In the genomic region with DNA sequence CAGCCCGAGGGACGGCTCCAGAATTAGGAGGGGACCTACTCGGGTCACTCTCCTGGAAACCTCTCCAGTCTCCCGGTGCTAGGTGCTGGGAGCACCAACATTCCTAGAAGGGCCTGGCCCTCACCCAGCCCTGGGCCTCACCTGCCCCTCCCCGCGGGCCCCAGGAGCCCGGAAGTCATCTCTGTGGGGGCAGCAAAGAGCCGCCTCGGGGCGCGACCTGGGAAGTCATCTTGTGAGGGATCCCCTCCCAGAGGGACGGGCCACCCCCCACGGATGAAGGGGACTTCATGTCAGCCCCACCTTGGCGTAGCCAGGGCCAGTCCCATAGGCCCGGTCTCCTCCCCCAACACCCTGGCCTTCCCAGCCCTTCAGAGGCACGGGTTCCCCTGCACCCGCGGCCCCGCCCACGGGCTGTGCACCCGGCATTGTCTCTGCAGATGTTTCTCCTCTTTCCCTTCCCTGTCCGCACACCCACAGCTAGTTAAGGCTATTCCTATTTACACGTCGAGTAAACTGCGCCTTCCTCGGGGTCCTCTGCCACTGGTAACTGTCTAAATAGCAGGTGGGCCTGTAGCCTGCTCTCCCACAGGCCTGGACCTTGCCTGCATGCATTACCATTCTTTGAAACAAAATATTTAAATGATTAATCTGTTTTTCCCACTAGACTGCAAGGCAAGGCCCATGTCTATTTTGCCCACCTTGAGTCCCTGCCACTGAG, we compare ENCODE assay signal across 8 cellular contexts. TPM values are rescaled to one million over a fixed set of nuclear protein-coding genes. Genes with fewer than 3 reads are reported as not detected.
DNase-seq lines count a peak whose midpoint lies in the region; ATAC-seq, FAIRE-seq and TF ChIP-seq lines count a peak whose summit lies in the region.

No MANE protein-coding gene starts in this region.

- peaks cover 47% of the 10 kb centered on the region for H3K36me3 Mint-ChIP-seq in Calu3 (ENCODE audit: insufficient read depth, unreplicated experiment)

- H3K27ac ChIP-seq in SK-N-MC (no peak overlapping the region), brain microvascular endothelial cell (no peak overlapping the region), kidney (ENCODE audit: low read depth in 2 of 2, low read length in 2 of 2) (peak overlapping the region; percentile 86 to 90)

- no peaks in the 10 kb centered on the region for H3K9me3 ChIP-seq in SK-N-MC (ENCODE audit: low read depth, low read length)
- no peaks in the 10 kb centered on the region for H3K9me3 ChIP-seq in kidney (ENCODE audit: control insufficient read depth in 1 of 2, low read length in 2 of 2)

- in situ Hi-C loops in brain microvascular endothelial cell (cut with HindIII; ENCODE audit: low pct_ligation_motif_present, low sequenced_read_pairs), result no loop called here

- H3K4me1 ChIP-seq in kidney (ENCODE audit: control insufficient read depth in 1 of 2, insufficient read depth in 1 of 2, low read depth in 1 of 2, low read length in 2 of 2), result peaks cover 0 to 7% of the 10 kb centered on the region in 2 donors

- H3K9ac ChIP-seq in SK-N-MC (ENCODE audit: insufficient read length) (peak overlapping the region; percentile 47), kidney (ENCODE audit: low read length in 2 of 2) (peak overlapping the region in 1 of 2 donors; percentile 75)

- H3K36me3 ChIP-seq in SK-N-MC (ENCODE audit: insufficient read depth, low read length) (no peaks in the 10 kb centered on the region), brain microvascular endothelial cell (replicated peaks) (no peaks in the 10 kb centered on the region), kidney (ENCODE audit: control insufficient read depth in 1 of 2, insufficient read depth in 2 of 2, low read length in 2 of 2) (no peaks in the 10 kb centered on the region)

- peaks cover 35% of the 10 kb centered on the region for H3K4me1 Mint-ChIP-seq in Calu3 (ENCODE audit: low read depth, unreplicated experiment)

- H3K27me3 Mint-ChIP-seq in Calu3 (ENCODE audit: unreplicated experiment), result no peaks in the 10 kb centered on the region

- DNase-seq in Calu3, result peak; percentile 36
- DNase-seq in SK-N-MC (ENCODE audit: low read depth, low spot score), result no peak
- no peak for DNase-seq in brain microvascular endothelial cell
- DNase-seq in kidney, result peak; percentile 90
- DNase-seq in stimulated activated CD4-positive, alpha-beta T cell treated with anti-CD3 and anti-CD28 coated beads, Interleukin-4, amount 100 ng/mL, for 24 hours, result peak; percentile 52
- DNase-seq in GM19238 (ENCODE audit: insufficient read length, low spot score), result no peak

- CTCF ChIA-PET in Calu3 (lab: Charles Lee), result interaction anchor here (1.2 kb wide), 1 partner anchor 32 kb away, joined by 4 read pairs; no protein-coding TSS in a partner anchor

- no TSS peak for BruUV-seq in Calu3 (replicated peaks; lab: Mats Ljungman, UMichigan)

- H3K9me3 Mint-ChIP-seq in Calu3 (ENCODE audit: low read depth, unreplicated experiment), result no peaks in the 10 kb centered on the region

- ATAC-seq in GM19395 (IDR thresholded peaks at IDR 0.05; ENCODE audit: unreplicated experiment) (peak; percentile 47), HG03439 (IDR thresholded peaks at IDR 0.05; ENCODE audit: unreplicated experiment) (peak; percentile 25)

- intact Hi-C loops in Calu3 (cut with micrococcal nuclease; ENCODE audit: unreplicated experiment), result loop anchor here (5.0 kb wide), 1 partner anchor 40 kb away; a partner anchor contains a TSS
- intact Hi-C loops in kidney (cut with DNase I), result no loop called here

- H3K27ac Mint-ChIP-seq in Calu3 (ENCODE audit: unreplicated experiment), result peak overlapping the region; percentile 70

- no peaks in the 10 kb centered on the region for H3K27me3 ChIP-seq in brain microvascular endothelial cell (replicated peaks)

- no peak for FAIRE-seq in kidney (lab: Jason Lieb, UNC)

- no peak for TF ChIP-seq CTCF in Calu3 (IDR thresholded peaks at IDR 0.05; ENCODE audit: unreplicated experiment)
- TF ChIP-seq CTCF in brain microvascular endothelial cell (IDR thresholded peaks at IDR 0.05; ENCODE audit: low read depth, low read length, missing control alignments), result peak; percentile 20
- TF ChIP-seq CTCF in kidney (IDR thresholded peaks at IDR 0.05; ENCODE audit: borderline replicate concordance, extremely low read depth, insufficient read depth), result no peak

- H3K4me3 ChIP-seq in SK-N-MC (peak overlapping the region; percentile 92), brain microvascular endothelial cell (ENCODE audit: low read depth, low read length) (peak overlapping the region; percentile 72), kidney (ENCODE audit: low read length in 2 of 2) (peak overlapping the region; percentile 53 to 75)

- peak overlapping the region; percentile 89 for H3K4me3 Mint-ChIP-seq in Calu3 (ENCODE audit: low read depth, unreplicated experiment)

RNA-seq across cellular contexts. Expression of a gene that starts 0.9 kb away (rescaled TPM):
- total RNA-seq in Calu3 (2022) (65.2 and 70.2 TPM in 2 replicates), kidney (69.0 TPM)
- 50.7 TPM for polyA plus RNA-seq in kidney (ENCODE audit: insufficient read depth, low read depth, low replicate concordance)

RNA-seq across cellular contexts. Expression of a gene that starts 42.0 kb away (rescaled TPM):
- 28.3 and 34.9 TPM in 2 replicates for total RNA-seq in Calu3 (2022)
- total RNA-seq in kidney, result 17.9 TPM
- polyA plus RNA-seq in kidney (ENCODE audit: insufficient read depth, low read depth, low replicate concordance), result 17.8 TPM

Comparison
In these comparisons a context has a peak if more than half of its experiments do, and no peak if none do; other contexts are left out.
1. DNase-seq: peak in Calu3 (single experiment), kidney (single experiment) and stimulated activated CD4-positive, alpha-beta T cell treated with anti-CD3 and anti-CD28 coated beads, Interleukin-4, amount 100 ng/mL, for 24 hours (single experiment); none in SK-N-MC (single experiment), brain microvascular endothelial cell (single experiment) and GM19238 (single experiment).
2. H3K27ac ChIP-seq: peak in kidney (2 of 2); none in SK-N-MC (single experiment) and brain microvascular endothelial cell (single experiment).
3. Peak in every context shown above with its lines, with median percentiles within 50 percentile points of each other: H3K4me3 ChIP-seq.